15 cellular contexts compared by ENCODE assay signal in the genomic region with DNA sequence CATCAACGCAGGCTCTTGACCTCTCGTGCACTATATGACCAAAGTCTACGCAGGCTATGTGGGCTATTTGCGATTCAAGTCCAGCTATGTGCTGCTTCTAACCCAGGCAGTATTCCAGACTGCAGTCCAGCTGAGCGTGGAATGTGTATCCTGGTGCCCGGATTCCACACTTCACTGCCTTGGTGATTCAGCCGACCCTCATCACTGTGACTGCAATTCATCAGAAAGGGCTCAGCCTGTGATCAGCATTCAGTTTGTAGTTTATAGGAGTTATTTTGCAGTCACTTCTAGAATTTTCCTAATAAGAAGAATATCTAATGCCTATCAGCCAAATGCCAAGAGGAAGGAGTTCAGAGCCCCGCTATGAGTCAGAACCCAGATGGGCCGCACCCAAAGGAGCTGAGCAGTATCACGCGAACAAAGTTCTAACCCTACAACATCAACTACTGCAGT.
DNase-seq lines count a peak whose midpoint lies in the region; ATAC-seq, FAIRE-seq and TF ChIP-seq lines count a peak whose summit lies in the region.
"Had no signal": no experiment of that assay in that cellular context is flagged by ENCODE, and none has a peak within 500 bp of the region (broad histone marks: within the 10 kb centered on the region; RNA-seq: fewer than 3 reads in every experiment).

No MANE protein-coding gene starts in this region.

- H3K36me3 ChIP-seq in bronchial epithelial cell (ENCODE audit: control insufficient read depth, insufficient read depth, low read length) = no peaks in the 10 kb centered on the region
- no peaks in the 10 kb centered on the region for H3K36me3 ChIP-seq in mucosa of descending colon (ENCODE audit: low read depth)
- no peaks in the 10 kb centered on the region for H3K36me3 ChIP-seq in BE2C
- H3K36me3 ChIP-seq: BLaER1 had no signal

- DNase-seq in AG04449 (ENCODE audit: low read depth, low spot score) (peak; percentile 46), HTR-8/SVneo (ENCODE audit: insufficient read length, low spot score) (peak; percentile 35), bronchial epithelial cell (ENCODE audit: low read depth) (peak; percentile 46), medulla oblongata (ENCODE audit: extremely low spot score) (peak; percentile 45), mucosa of descending colon (no peak), BE2C (no peak)
- DNase-seq: activated CD4-positive, alpha-beta T cell treated with anti-CD3 and anti-CD28 coated beads for 48 hours; activated gamma-delta T cell; NCI-H1105; NCI-H774; stimulated activated naive CD4-positive, alpha-beta T cell had no signal

- POLR2A ChIA-PET in AG04449 (lab: Yijun Ruan, JAX) = interaction anchor here (0.6 to 0.7 kb wide), 2 partner anchors 9 to 164 kb away, joined by 3 read pairs; no protein-coding TSS in a partner anchor

- H3K27me3 ChIP-seq in bronchial epithelial cell (ENCODE audit: control insufficient read depth, insufficient read depth, low read length) (no peaks in the 10 kb centered on the region), BE2C (no peaks in the 10 kb centered on the region)
- H3K27me3 ChIP-seq: BLaER1 had no signal

- H3K4me1 ChIP-seq in mucosa of descending colon (ENCODE audit: low read depth) (no peaks in the 10 kb centered on the region), BE2C (peaks cover 8% of the 10 kb centered on the region)
- H3K4me1 ChIP-seq: BLaER1 had no signal

- CTCF ChIA-PET in AG04449 (lab: Yijun Ruan, JAX) = interaction anchor here (0.9 to 5.6 kb wide), 6 partner anchors 9 to 471 kb away, joined by 3 to 56 read pairs (median 3); no protein-coding TSS in a partner anchor

- intact Hi-C loops in mucosa of descending colon (cut with DNase I, micrococcal nuclease) = no loop called here

- H3K9me3 ChIP-seq in mucosa of descending colon = no peaks in the 10 kb centered on the region
- H3K9me3 ChIP-seq in BE2C = no peaks in the 10 kb centered on the region
- H3K9me3 ChIP-seq: BLaER1 had no signal

- ATAC-seq in mucosa of descending colon (no peak), GM18502 (IDR thresholded peaks at IDR 0.05; ENCODE audit: poor library complexity, unreplicated experiment) (no peak)
- ATAC-seq in activated CD4-positive, CD25-positive, alpha-beta regulatory T cell treated with anti-CD3 and anti-CD28 coated beads, Interleukin-2, amount 50 U/mL, for 24 hours = no peak

- no peak for TF ChIP-seq CTCF in AG04449 (IDR thresholded peaks at IDR 0.05; ENCODE audit: insufficient read depth, low read length, missing control alignments)
- TF ChIP-seq CTCF in bronchial epithelial cell (IDR thresholded peaks at IDR 0.05; ENCODE audit: insufficient read depth, low read length, severe bottlenecking) = no peak
- no peak for TF ChIP-seq CTCF in mucosa of descending colon (IDR thresholded peaks at IDR 0.05)
- no peak for TF ChIP-seq CTCF in BE2C (IDR thresholded peaks at IDR 0.05; ENCODE audit: low read depth, low read length)

- FAIRE-seq in HTR-8/SVneo (lab: Jason Lieb, UNC) (peak; percentile 92), bronchial epithelial cell (lab: Jason Lieb, UNC) (no peak)

- H3K4me3 ChIP-seq in AG04449 (ENCODE audit: low read depth, low read length) (no peak overlapping the region), bronchial epithelial cell (ENCODE audit: low read depth, low read length) (no peak overlapping the region), mucosa of descending colon (no peak overlapping the region), BE2C (ENCODE audit: low read depth, low read length) (no peak overlapping the region)
- H3K4me3 ChIP-seq: BLaER1, SK-N-MC had no signal

Comparison
In these comparisons a context has a peak if more than half of its experiments do, and no peak if none do; other contexts are left out.
1. DNase-seq: peak in AG04449 (single experiment), HTR-8/SVneo (single experiment), bronchial epithelial cell (single experiment) and medulla oblongata (single experiment); none in mucosa of descending colon (0 of 3) and BE2C (single experiment).